10 cellular contexts compared by ENCODE assay signal in the genomic region with DNA sequence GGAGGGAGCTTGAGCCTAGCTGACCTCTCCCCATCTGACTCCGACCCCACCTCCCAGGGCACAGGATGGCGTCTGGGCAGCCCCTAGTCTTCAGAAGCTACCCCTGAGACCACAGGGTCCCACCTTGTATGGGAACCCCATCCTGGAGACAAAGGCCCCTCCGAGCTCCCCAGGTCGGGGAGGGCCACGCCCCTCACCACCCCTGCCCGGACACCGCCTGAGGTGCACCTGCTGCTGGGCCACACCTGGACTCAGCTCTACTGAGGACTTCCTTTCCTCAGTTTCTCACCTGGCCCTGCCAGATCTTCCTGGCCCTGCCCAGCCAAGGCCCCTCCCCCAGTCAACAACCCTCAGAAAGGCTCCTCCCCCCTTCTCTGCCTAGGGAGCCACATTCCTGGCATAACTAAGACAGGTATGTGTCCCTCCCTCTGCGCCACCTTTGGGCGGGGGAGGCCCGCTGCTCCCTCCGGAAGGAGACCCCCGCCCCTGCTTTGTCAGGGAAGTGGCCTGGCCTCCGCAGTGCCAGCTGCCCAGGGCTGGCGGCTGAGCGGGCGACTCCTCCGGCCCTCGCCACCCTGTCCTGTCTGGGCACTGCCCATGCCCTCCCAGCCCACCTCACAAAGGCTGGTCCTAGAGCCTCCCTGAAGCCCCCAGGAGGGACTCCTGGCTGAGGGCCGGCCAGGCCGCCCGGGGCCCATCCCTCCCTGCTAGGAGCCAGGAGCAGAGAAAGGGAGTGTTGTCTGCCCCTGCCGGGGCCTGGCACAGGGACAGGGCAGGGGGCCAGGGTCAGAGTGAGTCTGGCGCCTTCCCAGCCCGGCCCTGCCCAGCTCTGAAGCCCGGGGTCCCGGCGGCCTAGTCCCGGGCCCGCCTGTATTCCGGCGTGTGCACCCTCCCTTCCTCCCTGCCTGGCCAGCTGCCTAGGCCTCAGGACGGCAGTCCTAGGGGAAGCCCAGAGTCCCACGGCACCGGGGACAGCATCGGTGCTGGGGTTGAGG. TPM values are rescaled to one million over a fixed set of nuclear protein-coding genes. Genes with fewer than 3 reads are reported as not detected.
A peak's percentile ranks its signal among the peaks of the same experiment; 100 is the strongest.
DNase-seq lines count a peak whose midpoint lies in the region; TF ChIP-seq lines count a peak whose summit lies in the region.
"Had no signal": no experiment of that assay in that cellular context is flagged by ENCODE, and none has a peak within 500 bp of the region (broad histone marks: within the 10 kb centered on the region; RNA-seq: fewer than 3 reads in every experiment).

No MANE protein-coding gene starts in this region.

- TF ChIP-seq EP300 in Ishikawa (IDR thresholded peaks at IDR 0.05; ENCODE audit: borderline replicate concordance), result peak; percentile 79

- no peak for TF ChIP-seq RAD21 in Ishikawa (IDR thresholded peaks at IDR 0.05; ENCODE audit: low read depth)

- DNase-seq in left kidney (ENCODE audit: low read depth, low spot score) (peak; percentile 93), ureter (ENCODE audit: low spot score) (peak; percentile 87), superior temporal gyrus (ENCODE audit: extremely low spot score) (no peak), BE2C (no peak)
- no peak for DNase-seq in stimulated activated CD4-positive, alpha-beta T cell treated with anti-CD3 and anti-CD28 coated beads, Interleukin-4, amount 100 ng/mL, for 4 hours
- DNase-seq: activated T-cell treated with anti-CD3 and anti-CD28 coated beads, Interleukin-2, amount 50 U/mL, for 72 hours; stimulated activated CD4-positive, alpha-beta T cell treated with anti-CD3 and anti-CD28 coated beads, Interleukin-4, amount 100 ng/mL, for 24 hours had no signal

- peak overlapping the region; percentile 47 for H3K27ac ChIP-seq in cingulate gyrus (ENCODE audit: low read depth, low read length)

- TF ChIP-seq CTCF in BE2C (IDR thresholded peaks at IDR 0.05; ENCODE audit: low read depth, low read length), result no peak

- no peaks in the 10 kb centered on the region for H3K36me3 ChIP-seq in BE2C

- H3K4me3 ChIP-seq in BE2C (ENCODE audit: low read depth, low read length), result no peak overlapping the region

- H3K27me3 ChIP-seq in BE2C, result peaks cover 10% of the 10 kb centered on the region

- peaks cover 7% of the 10 kb centered on the region for H3K4me1 ChIP-seq in BE2C

- H3K9me3 ChIP-seq in BE2C, result no peaks in the 10 kb centered on the region

TF ChIP-seq in Ishikawa, 13 proteins besides CTCF, POLR2A, EP300 and RAD21:
- TF ChIP-seq, protein P1, sequence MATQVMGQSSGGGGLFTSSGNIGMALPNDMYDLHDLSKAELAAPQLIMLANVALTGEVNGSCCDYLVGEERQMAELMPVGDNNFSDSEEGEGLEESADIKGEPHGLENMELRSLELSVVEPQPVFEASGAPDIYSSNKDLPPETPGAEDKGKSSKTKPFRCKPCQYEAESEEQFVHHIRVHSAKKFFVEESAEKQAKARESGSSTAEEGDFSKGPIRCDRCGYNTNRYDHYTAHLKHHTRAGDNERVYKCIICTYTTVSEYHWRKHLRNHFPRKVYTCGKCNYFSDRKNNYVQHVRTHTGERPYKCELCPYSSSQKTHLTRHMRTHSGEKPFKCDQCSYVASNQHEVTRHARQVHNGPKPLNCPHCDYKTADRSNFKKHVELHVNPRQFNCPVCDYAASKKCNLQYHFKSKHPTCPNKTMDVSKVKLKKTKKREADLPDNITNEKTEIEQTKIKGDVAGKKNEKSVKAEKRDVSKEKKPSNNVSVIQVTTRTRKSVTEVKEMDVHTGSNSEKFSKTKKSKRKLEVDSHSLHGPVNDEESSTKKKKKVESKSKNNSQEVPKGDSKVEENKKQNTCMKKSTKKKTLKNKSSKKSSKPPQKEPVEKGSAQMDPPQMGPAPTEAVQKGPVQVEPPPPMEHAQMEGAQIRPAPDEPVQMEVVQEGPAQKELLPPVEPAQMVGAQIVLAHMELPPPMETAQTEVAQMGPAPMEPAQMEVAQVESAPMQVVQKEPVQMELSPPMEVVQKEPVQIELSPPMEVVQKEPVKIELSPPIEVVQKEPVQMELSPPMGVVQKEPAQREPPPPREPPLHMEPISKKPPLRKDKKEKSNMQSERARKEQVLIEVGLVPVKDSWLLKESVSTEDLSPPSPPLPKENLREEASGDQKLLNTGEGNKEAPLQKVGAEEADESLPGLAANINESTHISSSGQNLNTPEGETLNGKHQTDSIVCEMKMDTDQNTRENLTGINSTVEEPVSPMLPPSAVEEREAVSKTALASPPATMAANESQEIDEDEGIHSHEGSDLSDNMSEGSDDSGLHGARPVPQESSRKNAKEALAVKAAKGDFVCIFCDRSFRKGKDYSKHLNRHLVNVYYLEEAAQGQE (IDR thresholded peaks at IDR 0.05; ENCODE audit: low read depth), result no peak
- TF ChIP-seq CREB1 (IDR thresholded peaks at IDR 0.05; ENCODE audit: low read depth) (no peak), EGR1 (IDR thresholded peaks at IDR 0.05) (peak; percentile 69), YY1 (IDR thresholded peaks at IDR 0.05; ENCODE audit: low read depth) (no peak), TCF12 (IDR thresholded peaks at IDR 0.05; ENCODE audit: low read depth) (peak; percentile 89), TEAD4 (IDR thresholded peaks at IDR 0.05) (peak; percentile 100), NFIC (IDR thresholded peaks at IDR 0.05) (peak; percentile 60; the same call in 1 of the 2 replicates), FOXM1 (IDR thresholded peaks at IDR 0.05; ENCODE audit: borderline replicate concordance, low read depth) (peak; percentile 37; the same call in 1 of the 2 replicates), CEBPB (IDR thresholded peaks at IDR 0.05) (no peak), ZBTB7A (IDR thresholded peaks at IDR 0.05; ENCODE audit: low read depth) (peak; percentile 100), TAF1 (IDR thresholded peaks at IDR 0.05; ENCODE audit: low read depth) (no peak)
- TF ChIP-seq, protein P2, sequence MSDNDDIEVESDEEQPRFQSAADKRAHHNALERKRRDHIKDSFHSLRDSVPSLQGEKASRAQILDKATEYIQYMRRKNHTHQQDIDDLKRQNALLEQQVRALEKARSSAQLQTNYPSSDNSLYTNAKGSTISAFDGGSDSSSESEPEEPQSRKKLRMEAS (IDR thresholded peaks at IDR 0.05), result no peak; the same call in 1 of the 2 replicates
- TF ChIP-seq, protein P3, sequence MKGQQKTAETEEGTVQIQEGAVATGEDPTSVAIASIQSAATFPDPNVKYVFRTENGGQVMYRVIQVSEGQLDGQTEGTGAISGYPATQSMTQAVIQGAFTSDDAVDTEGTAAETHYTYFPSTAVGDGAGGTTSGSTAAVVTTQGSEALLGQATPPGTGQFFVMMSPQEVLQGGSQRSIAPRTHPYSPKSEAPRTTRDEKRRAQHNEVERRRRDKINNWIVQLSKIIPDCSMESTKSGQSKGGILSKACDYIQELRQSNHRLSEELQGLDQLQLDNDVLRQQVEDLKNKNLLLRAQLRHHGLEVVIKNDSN (IDR thresholded peaks at IDR 0.05), result no peak

RNA-seq across cellular contexts. Expression of a gene that starts 4.8 kb away (rescaled TPM):
- 227 TPM for total RNA-seq in ureter
- 58.7 TPM for polyA plus RNA-seq in BE2C (2012; ENCODE audit: insufficient read depth, insufficient read length, low read depth)

RNA-seq across cellular contexts. Expression of a gene that starts 11.4 kb away (rescaled TPM):
- 14.9 TPM for total RNA-seq in ureter
- polyA plus RNA-seq in BE2C (2012; ENCODE audit: insufficient read depth, insufficient read length, low read depth), result 33.8 TPM

RNA-seq across cellular contexts. Expression of a gene that starts 24.8 kb away (rescaled TPM):
- 63.6 TPM for total RNA-seq in ureter
- 0.99 TPM for polyA plus RNA-seq in BE2C (2012; ENCODE audit: insufficient read depth, insufficient read length, low read depth)

RNA-seq across cellular contexts. Expression of a gene that starts 42.8 kb away (rescaled TPM):
- 0.10 TPM for total RNA-seq in ureter
- not detected for polyA plus RNA-seq in BE2C (2012; ENCODE audit: insufficient read depth, insufficient read length, low read depth)
- total RNA-seq: activated T-cell treated with anti-CD3 and anti-CD28 coated beads, Interleukin-2, amount 50 U/mL, for 72 hours; T-helper 1 cell treated with Interleukin-12 subunit alpha and Interleukin-12 subunit beta and Interleukin-4 antibody, amounts not matched to agents 30 ng/mL and 1 ng/mL, for 36 hours had no signal

RNA-seq across cellular contexts. Expression of a gene that starts 49.4 kb away (rescaled TPM):
- 6.3 TPM for total RNA-seq in ureter
- not detected for polyA plus RNA-seq in BE2C (2012; ENCODE audit: insufficient read depth, insufficient read length, low read depth)
- total RNA-seq: T-helper 1 cell treated with Interleukin-12 subunit alpha and Interleukin-12 subunit beta and Interleukin-4 antibody, amounts not matched to agents 30 ng/mL and 1 ng/mL, for 36 hours had no signal

Comparison
In these comparisons a context has a peak if more than half of its experiments do, and no peak if none do; other contexts are left out.
1. DNase-seq: peak in left kidney (single experiment) and ureter (single experiment); none in stimulated activated CD4-positive, alpha-beta T cell treated with anti-CD3 and anti-CD28 coated beads, Interleukin-4, amount 100 ng/mL, for 4 hours (0 of 2), superior temporal gyrus (single experiment) and BE2C (single experiment).